Comparison of ENCODE assay signal across 21 cellular contexts in the genomic region with DNA sequence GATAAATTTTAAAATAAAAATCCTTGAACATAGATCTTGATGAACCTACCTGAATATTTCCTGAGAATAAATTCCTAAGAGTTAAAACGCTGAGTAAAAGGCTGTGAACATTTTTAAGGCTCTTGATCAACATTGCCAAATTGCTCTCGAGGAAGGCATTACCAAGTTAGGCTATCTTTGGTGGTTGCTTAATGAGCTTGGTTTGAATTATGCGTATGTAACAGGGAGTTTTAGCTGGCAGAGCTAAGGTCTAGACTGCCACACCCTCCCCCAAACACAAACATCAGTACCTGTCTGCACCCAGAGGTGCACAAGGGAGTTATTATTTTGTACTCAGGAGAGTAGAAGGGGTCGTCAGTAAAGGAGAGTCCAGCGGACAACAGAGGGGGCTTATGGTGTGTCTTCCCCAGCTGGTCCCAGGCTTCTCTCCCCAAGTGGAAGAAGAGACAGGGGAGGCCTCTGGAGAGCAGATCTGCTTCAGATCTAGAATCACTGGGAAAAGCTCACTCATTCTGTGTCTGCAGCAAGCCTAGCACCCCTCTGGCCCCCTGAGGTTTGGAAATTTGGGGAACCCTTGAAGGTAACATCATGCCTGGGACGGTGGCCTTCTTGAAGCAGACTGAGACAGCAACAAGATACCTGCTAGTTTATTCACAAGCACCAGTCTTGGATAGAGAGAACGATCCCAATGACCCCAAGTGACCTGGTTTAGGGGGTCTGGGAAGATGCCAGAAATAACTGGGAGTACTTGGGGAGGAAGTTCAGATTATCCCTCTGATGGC.
DNase-seq lines count a peak whose midpoint lies in the region; ATAC-seq and TF ChIP-seq lines count a peak whose summit lies in the region.
"Had no signal": no experiment of that assay in that cellular context is flagged by ENCODE, and none has a peak within 500 bp of the region (broad histone marks: within the 10 kb centered on the region; RNA-seq: fewer than 3 reads in every experiment).

No MANE protein-coding gene starts in this region.

- POLR2A ChIA-PET in SK-N-SH (lab: Yijun Ruan, JAX), result interaction anchor here (0.6 kb wide), 1 partner anchor 197 kb away, joined by 3 read pairs; a partner anchor contains a TSS

- no peaks in the 10 kb centered on the region for H3K27me3 ChIP-seq in BLaER1
- no peaks in the 10 kb centered on the region for H3K27me3 ChIP-seq in BLaER1 treated with 17β-estradiol and CSF1 and Interleukin-3, amounts not matched to agents 10 nM and 100 nM
- H3K27me3 ChIP-seq in SK-N-SH (ENCODE audit: insufficient read depth), result no peaks in the 10 kb centered on the region
- H3K27me3 ChIP-seq: BE2C had no signal

- peak overlapping the region; percentile 48 for H3K27ac ChIP-seq in BLaER1
- peak overlapping the region in 9 of 11 experiments; percentile 4 to 99 (median 96); a peak in 16 of 22 replicates for H3K27ac ChIP-seq in BLaER1 treated with 17β-estradiol and CSF1 and Interleukin-3, amounts not matched to agents 10 nM and 100 nM
- H3K27ac ChIP-seq in SK-N-SH (ENCODE audit: low read depth in 2 of 2, low read length in 1 of 2), result no peak overlapping the region

- TF ChIP-seq CTCF in SK-N-SH (IDR thresholded peaks at IDR 0.05), result no peak

- H3K4me1 Mint-ChIP-seq in stimulated activated naive CD8-positive, alpha-beta T cell treated with anti-CD3 and anti-CD28 coated beads, Interleukin-15, amount 100 ng/mL, for 72 hours, result peaks cover 83% of the 10 kb centered on the region

- H2AFZ ChIP-seq in SK-N-SH (ENCODE audit: low read depth), result no peak overlapping the region

- H3K9me3 ChIP-seq in BLaER1 (no peaks in the 10 kb centered on the region), SK-N-SH (no peaks in the 10 kb centered on the region)
- H3K9me3 ChIP-seq in BLaER1 treated with 17β-estradiol and CSF1 and Interleukin-3, amounts not matched to agents 10 nM and 100 nM (replicated peaks in 1 of 11), result peaks cover 0 to 6% (median 0%) of the 10 kb centered on the region in 11 experiments; a peak in 4 of 22 replicates
- H3K9me3 ChIP-seq: BE2C, Caco-2 had no signal

- H3K36me3 ChIP-seq in BLaER1 (no peaks in the 10 kb centered on the region), SK-N-SH (replicated peaks in 1 of 2; ENCODE audit: control insufficient read depth in 1 of 2, insufficient read depth in 2 of 2, low read length in 1 of 2) (no peaks in the 10 kb centered on the region)
- 0 out of 22 replicates have a peak, but pooled peaks cover 0 to 5% (median 0%) of the 10 kb centered on the region in 11 experiments for H3K36me3 ChIP-seq in BLaER1 treated with 17β-estradiol and CSF1 and Interleukin-3, amounts not matched to agents 10 nM and 100 nM
- H3K36me3 ChIP-seq: BE2C had no signal

- TF ChIP-seq RAD21 in SK-N-SH (IDR thresholded peaks at IDR 0.05; ENCODE audit: low read length), result no peak

- peaks cover 2% of the 10 kb centered on the region for H3K27me3 Mint-ChIP-seq in stimulated activated naive CD8-positive, alpha-beta T cell treated with anti-CD3 and anti-CD28 coated beads, Interleukin-15, amount 100 ng/mL, for 72 hours

- 62% methylated on average over 7 of the region's 7 CpGs for WGBS in SK-N-SH (ENCODE audit: low lambda C conversion rate)

- CTCF ChIA-PET in SK-N-SH (lab: Yijun Ruan, JAX), result no interaction called here

- DNase-seq in NOMO-1 treated with DMSO at 0.1 percent for 48 hours (lab: John Stamatoyannopoulos, UW; ENCODE audit: unreplicated experiment) (peak; percentile 45), SK-N-SH (no peak), G401 (ENCODE audit: low spot score) (no peak)
- DNase-seq in central memory CD4-positive, alpha-beta T cell, result peak; percentile 52
- no peak for DNase-seq in stimulated activated naive CD8-positive, alpha-beta T cell treated with anti-CD3 and anti-CD28 coated beads, Interleukin-15, amount 100 ng/mL, for 72 hours
- DNase-seq: BE2C; Caco-2; DMS53; HCEC 1CT; IMR-90; Kasumi-1; MV-4-11; NCI-H1436 treated with DMSO at 0.1 percent for 48 hours; NCI-H2081; NCI-H226; NCI-H526 treated with DMSO at 0.1 percent for 48 hours; NK-92 treated with Interleukin-12 subunit alpha and Interleukin-12 subunit beta, amount 100 ng/mL, for 24 hours; SHP77 had no signal

- TF ChIP-seq EP300 in SK-N-SH (IDR thresholded peaks at IDR 0.05; ENCODE audit: borderline replicate concordance in 1 of 2, low read depth in 1 of 2, low read length in 1 of 2), result no peak

- in situ Hi-C loops in G401 (cut with HindIII; ENCODE audit: low sequenced_read_pairs), result no loop called here

- no peaks in the 10 kb centered on the region for H3F3A ChIP-seq in SK-N-SH (replicated peaks; ENCODE audit: insufficient read depth)

- H3K4me3 ChIP-seq in BLaER1, result no peak overlapping the region
- no peak overlapping the region for H3K4me3 ChIP-seq in BLaER1 treated with 17β-estradiol and CSF1 and Interleukin-3, amounts not matched to agents 10 nM and 100 nM
- no peak overlapping the region for H3K4me3 ChIP-seq in SK-N-SH (ENCODE audit: low read depth in 2 of 2, low read length in 1 of 2)

- no peak overlapping the region for H3K4me3 Mint-ChIP-seq in stimulated activated naive CD8-positive, alpha-beta T cell treated with anti-CD3 and anti-CD28 coated beads, Interleukin-15, amount 100 ng/mL, for 72 hours

- H3K9ac ChIP-seq in BLaER1 (no peak overlapping the region), SK-N-SH (no peak overlapping the region)
- H3K9ac ChIP-seq in BLaER1 treated with 17β-estradiol and CSF1 and Interleukin-3, amounts not matched to agents 10 nM and 100 nM, result peak overlapping the region in 3 of 11 experiments; percentile 2 to 43 (median 19); a peak in 1 of 22 replicates

- ATAC-seq in stimulated activated naive CD8-positive, alpha-beta T cell treated with anti-CD3 and anti-CD28 coated beads, Interleukin-15, amount 100 ng/mL, for 72 hours, result no peak
- ATAC-seq in activated CD4-positive, CD25-positive, alpha-beta regulatory T cell treated with anti-CD3 and anti-CD28 coated beads, Interleukin-2, amount 50 U/mL, for 24 hours, result no peak

- H4K20me1 ChIP-seq in BLaER1, result no peaks in the 10 kb centered on the region
- H4K20me1 ChIP-seq in BLaER1 treated with 17β-estradiol and CSF1 and Interleukin-3, amounts not matched to agents 10 nM and 100 nM, result no peaks in the 10 kb centered on the region
- H4K20me1 ChIP-seq in SK-N-SH (ENCODE audit: insufficient read depth), result no peaks in the 10 kb centered on the region

- H3K9me2 ChIP-seq in SK-N-SH, result no peaks in the 10 kb centered on the region

- H3K79me2 ChIP-seq in SK-N-SH (ENCODE audit: insufficient read depth), result no peaks in the 10 kb centered on the region

- no peak overlapping the region for H3K4me2 ChIP-seq in BLaER1
- peak overlapping the region in 10 of 11 experiments; percentile 44 to 93 (median 88); a peak in 17 of 22 replicates for H3K4me2 ChIP-seq in BLaER1 treated with 17β-estradiol and CSF1 and Interleukin-3, amounts not matched to agents 10 nM and 100 nM
- no peak overlapping the region for H3K4me2 ChIP-seq in SK-N-SH

- H3K9me3 Mint-ChIP-seq in stimulated activated naive CD8-positive, alpha-beta T cell treated with anti-CD3 and anti-CD28 coated beads, Interleukin-15, amount 100 ng/mL, for 72 hours, result no peaks in the 10 kb centered on the region

- no peak overlapping the region for H3K27ac Mint-ChIP-seq in stimulated activated naive CD8-positive, alpha-beta T cell treated with anti-CD3 and anti-CD28 coated beads, Interleukin-15, amount 100 ng/mL, for 72 hours

- H3K4me1 ChIP-seq in BLaER1 (peaks cover 93% of the 10 kb centered on the region), SK-N-SH (ENCODE audit: control insufficient read depth in 1 of 2, insufficient read depth in 2 of 2, low read depth in 1 of 2, low read length in 1 of 2) (peaks cover 0 to 12% of the 10 kb centered on the region in 2 experiments; a peak in 1 of 4 replicates)
- peaks cover 73 to 95% (median 93%) of the 10 kb centered on the region in 10 experiments for H3K4me1 ChIP-seq in BLaER1 treated with 17β-estradiol and CSF1 and Interleukin-3, amounts not matched to agents 10 nM and 100 nM
- H3K4me1 ChIP-seq: Caco-2 had no signal

TF ChIP-seq in SK-N-SH, 30 proteins besides CTCF, POLR2A, EP300 and RAD21:
- TF ChIP-seq SIN3A (IDR thresholded peaks at IDR 0.05; ENCODE audit: borderline replicate concordance, low read depth, low read length) (no peak), JUND (IDR thresholded peaks at IDR 0.05) (no peak)
- TF ChIP-seq, protein P1, sequence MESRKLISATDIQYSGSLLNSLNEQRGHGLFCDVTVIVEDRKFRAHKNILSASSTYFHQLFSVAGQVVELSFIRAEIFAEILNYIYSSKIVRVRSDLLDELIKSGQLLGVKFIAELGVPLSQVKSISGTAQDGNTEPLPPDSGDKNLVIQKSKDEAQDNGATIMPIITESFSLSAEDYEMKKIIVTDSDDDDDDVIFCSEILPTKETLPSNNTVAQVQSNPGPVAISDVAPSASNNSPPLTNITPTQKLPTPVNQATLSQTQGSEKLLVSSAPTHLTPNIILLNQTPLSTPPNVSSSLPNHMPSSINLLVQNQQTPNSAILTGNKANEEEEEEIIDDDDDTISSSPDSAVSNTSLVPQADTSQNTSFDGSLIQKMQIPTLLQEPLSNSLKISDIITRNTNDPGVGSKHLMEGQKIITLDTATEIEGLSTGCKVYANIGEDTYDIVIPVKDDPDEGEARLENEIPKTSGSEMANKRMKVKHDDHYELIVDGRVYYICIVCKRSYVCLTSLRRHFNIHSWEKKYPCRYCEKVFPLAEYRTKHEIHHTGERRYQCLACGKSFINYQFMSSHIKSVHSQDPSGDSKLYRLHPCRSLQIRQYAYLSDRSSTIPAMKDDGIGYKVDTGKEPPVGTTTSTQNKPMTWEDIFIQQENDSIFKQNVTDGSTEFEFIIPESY (IDR thresholded peaks at IDR 0.05; ENCODE audit: borderline replicate concordance, low read depth), result no peak

Comparison
In these comparisons a context has a peak if more than half of its experiments do, and no peak if none do; other contexts are left out.
1. H3K4me2 ChIP-seq: peak in BLaER1 treated with 17β-estradiol and CSF1 and Interleukin-3, amounts not matched to agents 10 nM and 100 nM (10 of 11); none in BLaER1 (single experiment) and SK-N-SH (single experiment).
2. H3K27ac ChIP-seq: peak in BLaER1 (single experiment) and BLaER1 treated with 17β-estradiol and CSF1 and Interleukin-3, amounts not matched to agents 10 nM and 100 nM (9 of 11); none in SK-N-SH (0 of 2).
3. DNase-seq: peak in NOMO-1 treated with DMSO at 0.1 percent for 48 hours (single experiment) and central memory CD4-positive, alpha-beta T cell (single experiment); none in SK-N-SH (single experiment), G401 (single experiment) and stimulated activated naive CD8-positive, alpha-beta T cell treated with anti-CD3 and anti-CD28 coated beads, Interleukin-15, amount 100 ng/mL, for 72 hours (0 of 2).